ENCODE assay signal across 14 cellular contexts in the genomic region with DNA sequence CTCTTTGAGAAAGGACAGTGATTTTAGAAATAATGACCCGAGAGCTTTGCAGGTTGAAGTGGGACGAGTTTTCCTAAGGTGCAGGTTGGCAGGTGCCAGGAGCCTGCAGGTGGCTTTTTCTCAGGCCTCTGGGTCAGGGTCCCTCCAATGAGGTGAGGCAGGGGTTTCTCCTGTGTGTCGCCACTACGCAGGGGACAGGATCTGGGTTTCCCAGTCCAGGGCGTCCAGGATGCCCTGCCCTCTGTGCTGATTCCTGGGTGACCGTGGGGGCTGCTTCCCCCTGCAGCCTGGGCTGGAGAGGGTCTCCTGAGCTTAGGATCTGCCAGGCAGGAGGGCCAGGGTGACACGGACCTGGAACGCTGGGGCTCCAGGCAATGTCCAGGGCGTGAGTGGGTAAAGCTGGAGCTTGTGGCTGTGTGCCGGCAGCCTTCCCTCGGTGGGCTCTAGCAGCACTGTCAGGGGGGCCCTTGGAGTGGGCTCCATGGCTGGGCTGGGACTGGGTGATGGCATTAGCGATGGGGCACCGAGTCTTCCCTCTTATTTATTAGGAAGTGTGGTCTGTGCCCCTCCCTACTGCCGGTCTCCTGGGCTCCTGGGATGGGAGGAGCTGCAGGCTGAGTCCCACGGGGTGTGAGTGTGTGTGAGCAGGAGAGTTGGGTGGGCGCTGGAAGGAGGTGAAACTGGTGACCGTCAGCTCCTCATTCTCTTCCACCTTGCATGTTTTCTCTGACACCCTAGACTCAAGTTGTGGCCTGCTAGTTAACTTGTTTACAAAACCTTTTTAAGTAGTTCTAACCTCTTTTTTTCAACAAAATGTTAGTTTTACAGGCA. TPM values are rescaled to one million over a fixed set of nuclear protein-coding genes. Genes with fewer than 3 reads are reported as not detected.
DNase-seq lines count a peak whose midpoint lies in the region; ATAC-seq and TF ChIP-seq lines count a peak whose summit lies in the region.
"Had no signal": no experiment of that assay in that cellular context is flagged by ENCODE, and none has a peak within 500 bp of the region (broad histone marks: within the 10 kb centered on the region; RNA-seq: fewer than 3 reads in every experiment).

No MANE protein-coding gene starts in this region.

- no TSS peak for BruUV-seq in A673 (replicated peaks; lab: Mats Ljungman, UMichigan)

- peaks cover 7% of the 10 kb centered on the region for H3K79me1 ChIP-seq in mesenchymal stem cell (replicated peaks; ENCODE audit: low read length, poor library complexity, severe bottlenecking)

- no peak overlapping the region for H3K27ac ChIP-seq in A673 (ENCODE audit: low read depth, low read length, poor library complexity, severe bottlenecking)
- peak overlapping the region; percentile 67 for H3K27ac ChIP-seq in CD8-positive, alpha-beta T cell (ENCODE audit: low read depth, low read length)
- no peak overlapping the region for H3K27ac ChIP-seq in mesenchymal stem cell (ENCODE audit: low read length, poor library complexity, severe bottlenecking)
- H3K27ac ChIP-seq in stomach: no peak overlapping the region
- H3K27ac ChIP-seq: coronary artery, ovary had no signal

- intact Hi-C loops in A673 (cut with micrococcal nuclease; ENCODE audit: unreplicated experiment) (no loop called here), left ventricle myocardium superior (cut with micrococcal nuclease) (no loop called here), stomach (cut with DNase I; ENCODE audit: low total_unique reads) (no loop called here)
- intact Hi-C loops in CD8-positive, alpha-beta T cell (cut with DNase I, micrococcal nuclease): loop anchor here (1.0 to 5.0 kb wide), 3 partner anchors 35 to 50 kb away; no protein-coding TSS in a partner anchor

- no peaks in the 10 kb centered on the region for H3K9me3 Mint-ChIP-seq in CD8-positive, alpha-beta T cell
- no peaks in the 10 kb centered on the region for H3K9me3 Mint-ChIP-seq in activated naive CD8-positive, alpha-beta T cell treated with anti-CD3 and anti-CD28 coated beads, Interleukin-2, amount 10 ng/mL, durations not matched to agents 7 days and 5 days

- POLR2A ChIA-PET in A673 (lab: Charles Lee; ENCODE audit: low non-redundant PET): no interaction called here
- POLR2A ChIA-PET in CD8-positive, alpha-beta T cell (lab: Charles Lee): interaction anchor here (1.0 to 2.6 kb wide), 4 partner anchors 50 to 97 kb away, joined by 3 to 8 read pairs (median 3); no protein-coding TSS in a partner anchor
- POLR2A ChIA-PET in activated naive CD8-positive, alpha-beta T cell treated with anti-CD3 and anti-CD28 coated beads, Interleukin-2, amount 10 ng/mL, durations not matched to agents 7 days and 5 days (lab: Charles Lee): no interaction called here

- WGBS in mesenchymal stem cell: 77% methylated on average over 15 of the region's 17 CpGs
- WGBS in stomach, 5 donors: 59 to 78% (median 67%) methylated on average over 12 to 17 of the region's 17 CpGs

- no peak for TF ChIP-seq POLR2A in stomach (IDR thresholded peaks at IDR 0.05)

- H3K36me3 ChIP-seq in A673 (ENCODE audit: insufficient read depth, low read length, poor library complexity, severe bottlenecking) (no peaks in the 10 kb centered on the region), mesenchymal stem cell (ENCODE audit: control insufficient read depth in 1 of 2, insufficient read depth in 2 of 2, low read depth in 1 of 2, low read length in 2 of 2) (peaks cover 0 to 2% of the 10 kb centered on the region in 2 experiments), stomach (no peaks in the 10 kb centered on the region)
- H3K36me3 ChIP-seq in CD8-positive, alpha-beta T cell (ENCODE audit: insufficient read depth, low read length): no peaks in the 10 kb centered on the region
- H3K36me3 ChIP-seq: ovary had no signal

- no peak overlapping the region for H3K4ac ChIP-seq in mesenchymal stem cell (ENCODE audit: low read depth in 1 of 2, low read length in 2 of 2)

- H3K4me1 Mint-ChIP-seq in CD8-positive, alpha-beta T cell (ENCODE audit: low read depth): peaks cover 62% of the 10 kb centered on the region
- peaks cover 38% of the 10 kb centered on the region for H3K4me1 Mint-ChIP-seq in activated naive CD8-positive, alpha-beta T cell treated with anti-CD3 and anti-CD28 coated beads, Interleukin-2, amount 10 ng/mL, durations not matched to agents 7 days and 5 days

- peak overlapping the region in 1 of 2 experiments; percentile 19 for H3K14ac ChIP-seq in mesenchymal stem cell (ENCODE audit: low read length in 2 of 2)

- peak overlapping the region in 1 of 2 experiments; percentile 61 for H2BK12ac ChIP-seq in mesenchymal stem cell (ENCODE audit: low read length in 2 of 2)

- H3K9me3 ChIP-seq in A673 (ENCODE audit: low read depth, low read length, poor library complexity, severe bottlenecking) (no peaks in the 10 kb centered on the region), mesenchymal stem cell (ENCODE audit: control insufficient read depth, low read length) (no peaks in the 10 kb centered on the region), stomach (no peaks in the 10 kb centered on the region)
- H3K9me3 ChIP-seq in CD8-positive, alpha-beta T cell (ENCODE audit: low read length): no peaks in the 10 kb centered on the region
- H3K9me3 ChIP-seq: ovary had no signal

- DNase-seq in A673 (ENCODE audit: low spot score) (no peak), mesenchymal stem cell (peak; percentile 30), left ventricle myocardium superior (no peak), stomach (no peak)
- no peak for DNase-seq in CD8-positive, alpha-beta T cell
- no peak for DNase-seq in activated naive CD8-positive, alpha-beta T cell treated with anti-CD3 and anti-CD28 coated beads, Interleukin-2, amount 10 ng/mL, durations not matched to agents 7 days and 5 days
- DNase-seq: activated CD8-positive, alpha-beta memory T cell treated with anti-CD3 and anti-CD28 coated beads, Interleukin-2, amount 50 U/mL, for 4 hours; left colon; NCI-H1930; ovary had no signal

- H3K36me3 Mint-ChIP-seq in CD8-positive, alpha-beta T cell: peaks cover 3% of the 10 kb centered on the region
- peaks cover 1% of the 10 kb centered on the region for H3K36me3 Mint-ChIP-seq in activated naive CD8-positive, alpha-beta T cell treated with anti-CD3 and anti-CD28 coated beads, Interleukin-2, amount 10 ng/mL, durations not matched to agents 7 days and 5 days

- H3K9ac ChIP-seq in mesenchymal stem cell (ENCODE audit: low read length): no peak overlapping the region

- no peak overlapping the region for H3K23ac ChIP-seq in mesenchymal stem cell (ENCODE audit: low read length in 2 of 2)

- H4K91ac ChIP-seq in mesenchymal stem cell (ENCODE audit: low read length): peak overlapping the region; percentile 59

- no peak overlapping the region for H2BK5ac ChIP-seq in mesenchymal stem cell (ENCODE audit: low read depth, low read length, poor library complexity, severe bottlenecking)

- TF ChIP-seq CTCF in A673 (conservative IDR thresholded peaks at IDR 0.05; ENCODE audit: low read depth, low read length): no peak
- no peak for TF ChIP-seq CTCF in CD8-positive, alpha-beta T cell (IDR thresholded peaks at IDR 0.05)
- no peak for TF ChIP-seq CTCF in stomach (IDR thresholded peaks at IDR 0.05)

- H3K18ac ChIP-seq in mesenchymal stem cell (ENCODE audit: low read depth in 1 of 2, low read length in 2 of 2): peak overlapping the region in 1 of 2 experiments; percentile 6

- H3K4me1 ChIP-seq in A673 (ENCODE audit: insufficient read depth, low read length, poor library complexity, severe bottlenecking) (peaks cover 7% of the 10 kb centered on the region), mesenchymal stem cell (ENCODE audit: control insufficient read depth, insufficient read depth, low read depth, low read length) (peaks cover 25% of the 10 kb centered on the region), stomach (peaks cover 7 to 18% (median 15%) of the 10 kb centered on the region in 4 donors)
- H3K4me1 ChIP-seq in CD8-positive, alpha-beta T cell (ENCODE audit: insufficient read depth, low read length): peaks cover 57% of the 10 kb centered on the region

- no peak overlapping the region for H2BK15ac ChIP-seq in mesenchymal stem cell (ENCODE audit: low read depth, poor library complexity, severe bottlenecking)

- peak overlapping the region; percentile 91 for H3K4me3 Mint-ChIP-seq in CD8-positive, alpha-beta T cell
- H3K4me3 Mint-ChIP-seq in activated naive CD8-positive, alpha-beta T cell treated with anti-CD3 and anti-CD28 coated beads, Interleukin-2, amount 10 ng/mL, durations not matched to agents 7 days and 5 days: peak overlapping the region; percentile 87

- no peak overlapping the region for H2BK120ac ChIP-seq in mesenchymal stem cell (ENCODE audit: low read depth, low read length)

- ATAC-seq in CD8-positive, alpha-beta T cell: no peak
- ATAC-seq in activated naive CD8-positive, alpha-beta T cell treated with anti-CD3 and anti-CD28 coated beads, Interleukin-2, amount 10 ng/mL, durations not matched to agents 7 days and 5 days (ENCODE audit: low read depth): no peak
- ATAC-seq in esophagus mucosa: no peak
- ATAC-seq in HG02642 (IDR thresholded peaks at IDR 0.05; ENCODE audit: poor library complexity, unreplicated experiment): no peak
- no peak for ATAC-seq in left ventricle myocardium superior
- ATAC-seq: left colon had no signal

- H2AFZ ChIP-seq in mesenchymal stem cell (ENCODE audit: low read depth, low read length): no peak overlapping the region

- H3K4me3 ChIP-seq in A673 (ENCODE audit: low read depth, low read length, poor library complexity, severe bottlenecking) (peak overlapping the region; percentile 54), mesenchymal stem cell (ENCODE audit: insufficient read depth in 1 of 2, low read depth in 1 of 2, low read length in 2 of 2) (no peak overlapping the region), stomach (no peak overlapping the region)
- peak overlapping the region; percentile 72 for H3K4me3 ChIP-seq in CD8-positive, alpha-beta T cell (ENCODE audit: low read depth, low read length)
- H3K4me3 ChIP-seq: ovary had no signal

- H3K27me3 ChIP-seq in A673 (replicated peaks; ENCODE audit: insufficient read depth, low read depth, low read length, poor library complexity) (no peaks in the 10 kb centered on the region), mesenchymal stem cell (ENCODE audit: control insufficient read depth in 1 of 2, insufficient read depth in 1 of 2, low read length in 2 of 2) (peaks cover 0 to 38% of the 10 kb centered on the region in 2 experiments), stomach (peaks cover 0 to 49% (median 29%) of the 10 kb centered on the region in 3 donors)
- H3K27me3 ChIP-seq in CD8-positive, alpha-beta T cell (ENCODE audit: insufficient read depth, low read length): no peaks in the 10 kb centered on the region
- H3K27me3 ChIP-seq: ovary had no signal

- H4K8ac ChIP-seq in mesenchymal stem cell (ENCODE audit: low read length): no peak overlapping the region

- no peak overlapping the region for H3K4me2 ChIP-seq in mesenchymal stem cell (ENCODE audit: low read length, poor library complexity, severe bottlenecking)

- CTCF ChIA-PET in A673 (lab: Charles Lee): no interaction called here
- CTCF ChIA-PET in CD8-positive, alpha-beta T cell (lab: Charles Lee): interaction anchor here (0.7 to 1.7 kb wide), 6 partner anchors 13 to 89 kb away, joined by 4 to 11 read pairs (median 4); no protein-coding TSS in a partner anchor

- no peaks in the 10 kb centered on the region for H3K27me3 Mint-ChIP-seq in CD8-positive, alpha-beta T cell (ENCODE audit: low read depth)
- H3K27me3 Mint-ChIP-seq in activated naive CD8-positive, alpha-beta T cell treated with anti-CD3 and anti-CD28 coated beads, Interleukin-2, amount 10 ng/mL, durations not matched to agents 7 days and 5 days: no peaks in the 10 kb centered on the region

- peak overlapping the region; percentile 99 for H3K27ac Mint-ChIP-seq in CD8-positive, alpha-beta T cell
- H3K27ac Mint-ChIP-seq in activated naive CD8-positive, alpha-beta T cell treated with anti-CD3 and anti-CD28 coated beads, Interleukin-2, amount 10 ng/mL, durations not matched to agents 7 days and 5 days: peak overlapping the region; percentile 85

- no peak overlapping the region for H2AK5ac ChIP-seq in mesenchymal stem cell (ENCODE audit: low read length, severe bottlenecking)

- TF ChIP-seq EP300 in stomach (IDR thresholded peaks at IDR 0.05): no peak

RNA-seq across cellular contexts. Expression of a gene that starts 1.8 kb away (rescaled TPM):
- total RNA-seq in A673 (2021): 11.7 and 12.9 TPM in 2 replicates
- 100 to 1,000 TPM; 106 to 108 TPM for total RNA-seq in CD8-positive, alpha-beta T cell
- 10 to 100 TPM; 65.1 to 66.0 TPM for total RNA-seq in activated naive CD8-positive, alpha-beta T cell treated with anti-CD3 and anti-CD28 coated beads, Interleukin-2, amount 10 ng/mL, durations not matched to agents 7 days and 5 days
- polyA plus RNA-seq in mesenchymal stem cell (2013, experiment 1 of 2): 22.0 TPM
- polyA plus RNA-seq in mesenchymal stem cell (2013, experiment 2 of 2): 21.3 TPM
- 0.24 TPM for total RNA-seq in esophagus mucosa
- total RNA-seq in left ventricle myocardium superior: 1.2 TPM
- total RNA-seq in stomach: 10 to 100 TPM in 1 of 5 donors, 1 to 10 TPM in 2, under 1 TPM in 1, not detected in 1; 0.45 to 13.3 (median 8.7) TPM
- 1 to 10 TPM in 1 of 3 donors, under 1 TPM in 2; 0.62 to 2.0 (median 0.85) TPM for polyA plus RNA-seq in stomach

RNA-seq across cellular contexts. Expression of a gene that starts 39.1 kb away (rescaled TPM):
- not detected in 2 replicates for total RNA-seq in A673 (2021)
- total RNA-seq in CD8-positive, alpha-beta T cell: not detected
- not detected for total RNA-seq in activated naive CD8-positive, alpha-beta T cell treated with anti-CD3 and anti-CD28 coated beads, Interleukin-2, amount 10 ng/mL, durations not matched to agents 7 days and 5 days
- polyA plus RNA-seq in mesenchymal stem cell (2013, experiment 1 of 2): not detected
- polyA plus RNA-seq in mesenchymal stem cell (2013, experiment 2 of 2): not detected
- total RNA-seq in esophagus mucosa: not detected
- not detected for total RNA-seq in left ventricle myocardium superior
- total RNA-seq in stomach: not detected
- not detected for polyA plus RNA-seq in stomach
- total RNA-seq: H7, left colon, ovary had no signal
- polyA plus RNA-seq: ovary had no signal

Comparison
In these comparisons a context has a peak if more than half of its experiments do, and no peak if none do; other contexts are left out.
1. H3K4me3 ChIP-seq: peak in A673 (single experiment) and CD8-positive, alpha-beta T cell (single experiment); none in mesenchymal stem cell (0 of 2) and stomach (0 of 4).
2. intact Hi-C loops: an anchor here in CD8-positive, alpha-beta T cell (1.0 to 5.0 kb wide); none called in A673, left ventricle myocardium superior and stomach.